21 cellular contexts compared by ENCODE assay signal in genomic region chr4:86338521-86338920, GRCh38. TPM values are rescaled to one million over a fixed set of nuclear protein-coding genes. Genes with fewer than 3 reads are reported as not detected.
DNase-seq lines count a peak whose midpoint lies in the region; ATAC-seq, FAIRE-seq and TF ChIP-seq lines count a peak whose summit lies in the region.
"Had no signal": no experiment of that assay in that cellular context is flagged by ENCODE, and none has a peak within 500 bp of the region (broad histone marks: within the 10 kb centered on the region; RNA-seq: fewer than 3 reads in every experiment).

No MANE protein-coding gene starts in this region.

- H3K9me3 Mint-ChIP-seq in stimulated activated effector memory CD8-positive, alpha-beta T cell treated with anti-CD3 and anti-CD28 coated beads, Interleukin-12 subunit alpha, Interleukin-12 subunit beta, amount 100 ng/mL, for 72 hours, result peaks cover 4% of the 10 kb centered on the region
- H3K9me3 Mint-ChIP-seq in activated CD4-positive, alpha-beta T cell treated with anti-CD3 and anti-CD28 coated beads, Interleukin-2, amount 10 ng/mL, durations not matched to agents 7 days and 5 days, result no peaks in the 10 kb centered on the region
- H3K9me3 Mint-ChIP-seq in activated naive CD4-positive, alpha-beta T cell treated with anti-CD3 and anti-CD28 coated beads, Interleukin-2, amount 10 ng/mL, durations not matched to agents 7 days and 5 days, result no peaks in the 10 kb centered on the region
- H3K9me3 Mint-ChIP-seq: activated naive CD8-positive, alpha-beta T cell treated with anti-CD3 and anti-CD28 coated beads, Interleukin-2, amount 50 U/mL, for 24 hours; activated T-helper 1 cell treated with anti-CD3 and anti-CD28 coated beads, Interleukin-12 subunit alpha, Interleukin-12 subunit beta, Interleukin-2, Interleukin-4 antibody, amounts not matched to agents 30 ng/mL and 10 ng/mL and 1 ng/mL, durations not matched to agents 14 hours and 24 hours and 36 hours had no signal

- H3K4me3 Mint-ChIP-seq in stimulated activated effector memory CD8-positive, alpha-beta T cell treated with anti-CD3 and anti-CD28 coated beads, Interleukin-12 subunit alpha, Interleukin-12 subunit beta, amount 100 ng/mL, for 72 hours, result no peak overlapping the region
- H3K4me3 Mint-ChIP-seq in activated CD4-positive, alpha-beta T cell treated with anti-CD3 and anti-CD28 coated beads, Interleukin-2, amount 10 ng/mL, durations not matched to agents 7 days and 5 days, result no peak overlapping the region
- H3K4me3 Mint-ChIP-seq in activated naive CD4-positive, alpha-beta T cell treated with anti-CD3 and anti-CD28 coated beads, Interleukin-2, amount 10 ng/mL, durations not matched to agents 7 days and 5 days, result no peak overlapping the region
- H3K4me3 Mint-ChIP-seq: activated naive CD8-positive, alpha-beta T cell treated with anti-CD3 and anti-CD28 coated beads, Interleukin-2, amount 50 U/mL, for 24 hours; activated T-helper 1 cell treated with anti-CD3 and anti-CD28 coated beads, Interleukin-12 subunit alpha, Interleukin-12 subunit beta, Interleukin-2, Interleukin-4 antibody, amounts not matched to agents 30 ng/mL and 10 ng/mL and 1 ng/mL, durations not matched to agents 14 hours and 24 hours and 36 hours; neural crest cell had no signal

- POLR2A ChIA-PET in PC-9 (lab: Charles Lee; ENCODE audit: unreplicated experiment) (interaction anchor here (0.9 kb wide), 1 partner anchor 40 kb away, joined by 4 read pairs; no protein-coding TSS in a partner anchor), endothelial cell of umbilical vein (lab: Charles Lee) (no interaction called here)
- POLR2A ChIA-PET in activated CD4-positive, alpha-beta T cell treated with anti-CD3 and anti-CD28 coated beads, Interleukin-2, amount 10 ng/mL, durations not matched to agents 7 days and 5 days (lab: Charles Lee), result no interaction called here

- H3K4me1 ChIP-seq in PC-9 (replicated peaks; ENCODE audit: insufficient read depth) (peaks cover 12% of the 10 kb centered on the region), endothelial cell of umbilical vein (ENCODE audit: control insufficient read depth, extremely low read depth, insufficient read depth, low read length) (peaks cover 13% of the 10 kb centered on the region)

- H3K36me3 Mint-ChIP-seq in stimulated activated effector memory CD8-positive, alpha-beta T cell treated with anti-CD3 and anti-CD28 coated beads, Interleukin-12 subunit alpha, Interleukin-12 subunit beta, amount 100 ng/mL, for 72 hours, result no peaks in the 10 kb centered on the region
- H3K36me3 Mint-ChIP-seq in activated CD4-positive, alpha-beta T cell treated with anti-CD3 and anti-CD28 coated beads, Interleukin-2, amount 10 ng/mL, durations not matched to agents 7 days and 5 days (ENCODE audit: low read depth), result no peaks in the 10 kb centered on the region
- no peaks in the 10 kb centered on the region for H3K36me3 Mint-ChIP-seq in activated naive CD4-positive, alpha-beta T cell treated with anti-CD3 and anti-CD28 coated beads, Interleukin-2, amount 10 ng/mL, durations not matched to agents 7 days and 5 days
- H3K36me3 Mint-ChIP-seq: CD8-positive, alpha-beta memory T cell had no signal

- H3K27ac ChIP-seq in PC-9, result peak overlapping the region; percentile 66
- H3K27ac ChIP-seq in endothelial cell of umbilical vein (ENCODE audit: insufficient read depth, low read depth, low read length), result no peak overlapping the region
- H3K27ac ChIP-seq: thoracic aorta had no signal

- peak; percentile 7 for ATAC-seq in omental fat pad (ENCODE audit: low FRiP score)
- ATAC-seq in stimulated activated effector memory CD8-positive, alpha-beta T cell treated with anti-CD3 and anti-CD28 coated beads, Interleukin-12 subunit alpha, Interleukin-12 subunit beta, amount 100 ng/mL, for 72 hours, result no peak
- ATAC-seq: activated naive CD8-positive, alpha-beta T cell treated with anti-CD3 and anti-CD28 coated beads, Interleukin-2, amount 50 U/mL, for 24 hours had no signal

- H3K9ac ChIP-seq in endothelial cell of umbilical vein (replicated peaks; ENCODE audit: extremely low read depth, insufficient read depth, low read length), result no peak overlapping the region

- TF ChIP-seq CTCF in PC-9 (conservative IDR thresholded peaks at IDR 0.05) (no peak), endothelial cell of umbilical vein (IDR thresholded peaks at IDR 0.05; ENCODE audit: extremely low read depth in 1 of 2, insufficient read depth in 1 of 2, low read depth in 1 of 2, low read length in 2 of 2) (no peak), omental fat pad (IDR thresholded peaks at IDR 0.05) (no peak)

- H3K4me3 ChIP-seq in PC-9 (no peak overlapping the region), endothelial cell of umbilical vein (replicated peaks in 1 of 3; ENCODE audit: insufficient read depth in 1 of 3, low read depth in 1 of 3, low read length in 3 of 3) (no peak overlapping the region)
- H3K4me3 ChIP-seq: esophagus squamous epithelium, thoracic aorta had no signal

- no peak overlapping the region for H2AFZ ChIP-seq in PC-9
- no peak overlapping the region for H2AFZ ChIP-seq in endothelial cell of umbilical vein (ENCODE audit: low read depth, low read length)

- no peak overlapping the region for H3K27ac Mint-ChIP-seq in stimulated activated effector memory CD8-positive, alpha-beta T cell treated with anti-CD3 and anti-CD28 coated beads, Interleukin-12 subunit alpha, Interleukin-12 subunit beta, amount 100 ng/mL, for 72 hours
- H3K27ac Mint-ChIP-seq in activated CD4-positive, alpha-beta T cell treated with anti-CD3 and anti-CD28 coated beads, Interleukin-2, amount 10 ng/mL, durations not matched to agents 7 days and 5 days, result no peak overlapping the region
- no peak overlapping the region for H3K27ac Mint-ChIP-seq in activated naive CD4-positive, alpha-beta T cell treated with anti-CD3 and anti-CD28 coated beads, Interleukin-2, amount 10 ng/mL, durations not matched to agents 7 days and 5 days
- H3K27ac Mint-ChIP-seq: activated naive CD8-positive, alpha-beta T cell treated with anti-CD3 and anti-CD28 coated beads, Interleukin-2, amount 50 U/mL, for 24 hours; activated T-helper 1 cell treated with anti-CD3 and anti-CD28 coated beads, Interleukin-12 subunit alpha, Interleukin-12 subunit beta, Interleukin-2, Interleukin-4 antibody, amounts not matched to agents 30 ng/mL and 10 ng/mL and 1 ng/mL, durations not matched to agents 14 hours and 24 hours and 36 hours; CD8-positive, alpha-beta memory T cell had no signal

- no peaks in the 10 kb centered on the region for H3F3A ChIP-seq in PC-9 (ENCODE audit: insufficient read depth, low read depth)

- H3K27me3 ChIP-seq in PC-9 (ENCODE audit: insufficient read depth, low read depth), result no peaks in the 10 kb centered on the region
- H3K27me3 ChIP-seq in endothelial cell of umbilical vein (ENCODE audit: control insufficient read depth in 2 of 2, insufficient read depth in 2 of 2, low read length in 2 of 2), result no peaks in the 10 kb centered on the region
- H3K27me3 ChIP-seq: esophagus squamous epithelium had no signal

- peak; percentile 69 for FAIRE-seq in endothelial cell of umbilical vein (lab: Jason Lieb, UNC)
- FAIRE-seq: kidney had no signal

- H3K4me2 ChIP-seq in PC-9 (peak overlapping the region; percentile 33), endothelial cell of umbilical vein (ENCODE audit: insufficient read depth, low read length) (no peak overlapping the region)

- intact Hi-C loops in PC-9 (cut with micrococcal nuclease; ENCODE audit: unreplicated experiment) (no loop called here), endothelial cell of umbilical vein (cut with micrococcal nuclease) (no loop called here)

- H3K4me1 Mint-ChIP-seq in stimulated activated effector memory CD8-positive, alpha-beta T cell treated with anti-CD3 and anti-CD28 coated beads, Interleukin-12 subunit alpha, Interleukin-12 subunit beta, amount 100 ng/mL, for 72 hours, result no peaks in the 10 kb centered on the region
- H3K4me1 Mint-ChIP-seq in activated CD4-positive, alpha-beta T cell treated with anti-CD3 and anti-CD28 coated beads, Interleukin-2, amount 10 ng/mL, durations not matched to agents 7 days and 5 days, result no peaks in the 10 kb centered on the region
- no peaks in the 10 kb centered on the region for H3K4me1 Mint-ChIP-seq in activated naive CD4-positive, alpha-beta T cell treated with anti-CD3 and anti-CD28 coated beads, Interleukin-2, amount 10 ng/mL, durations not matched to agents 7 days and 5 days
- H3K4me1 Mint-ChIP-seq: activated naive CD8-positive, alpha-beta T cell treated with anti-CD3 and anti-CD28 coated beads, Interleukin-2, amount 50 U/mL, for 24 hours; CD8-positive, alpha-beta memory T cell had no signal

- H3K36me3 ChIP-seq in PC-9 (ENCODE audit: low read depth) (no peaks in the 10 kb centered on the region), endothelial cell of umbilical vein (ENCODE audit: control insufficient read depth in 2 of 2, extremely low read depth in 1 of 2, insufficient read depth in 2 of 2, low read length in 2 of 2) (no peaks in the 10 kb centered on the region)
- H3K36me3 ChIP-seq: esophagus squamous epithelium, thoracic aorta had no signal

- BruUV-seq in PC-9 (replicated peaks; lab: Mats Ljungman, UMichigan) (no TSS peak), endothelial cell of umbilical vein (replicated peaks; lab: Mats Ljungman, UMichigan) (no TSS peak)

- DNase-seq in EH (ENCODE audit: low read depth), result peak; percentile 59
- DNase-seq in PC-9, result no peak
- DNase-seq in endothelial cell of umbilical vein (ENCODE audit: low read depth, low spot score), result no peak
- DNase-seq in omental fat pad (ENCODE audit: low spot score), result no peak
- no peak for DNase-seq in stimulated activated effector memory CD8-positive, alpha-beta T cell treated with anti-CD3 and anti-CD28 coated beads, Interleukin-12 subunit alpha, Interleukin-12 subunit beta, amount 100 ng/mL, for 72 hours (ENCODE audit: low spot score in 2 of 2)
- no peak for DNase-seq in GDM1 (lab: John Stamatoyannopoulos, UW)
- no peak for DNase-seq in activated CD4-positive, alpha-beta T cell treated with anti-CD3 and anti-CD28 coated beads, Interleukin-2, amount 10 ng/mL, durations not matched to agents 7 days and 5 days
- DNase-seq in activated naive CD4-positive, alpha-beta T cell treated with anti-CD3 and anti-CD28 coated beads, Interleukin-2, amount 10 ng/mL, durations not matched to agents 7 days and 5 days, result no peak
- DNase-seq: activated CD4-positive, alpha-beta T cell treated with anti-CD3 and anti-CD28 coated beads for 1 hour; activated naive CD8-positive, alpha-beta T cell treated with anti-CD3 and anti-CD28 coated beads, Interleukin-2, amount 50 U/mL, for 24 hours; CD8-positive, alpha-beta memory T cell; central memory CD4-positive, alpha-beta T cell; DMS79; esophagus squamous epithelium; kidney; NCI-H187; NCI-H345; NK-92 treated with Interleukin-12 subunit alpha and Interleukin-12 subunit beta, amount 100 ng/mL, for 24 hours had no signal

- no peaks in the 10 kb centered on the region for H3K27me3 Mint-ChIP-seq in activated CD4-positive, alpha-beta T cell treated with anti-CD3 and anti-CD28 coated beads, Interleukin-2, amount 10 ng/mL, durations not matched to agents 7 days and 5 days
- H3K27me3 Mint-ChIP-seq in activated naive CD4-positive, alpha-beta T cell treated with anti-CD3 and anti-CD28 coated beads, Interleukin-2, amount 10 ng/mL, durations not matched to agents 7 days and 5 days, result no peaks in the 10 kb centered on the region
- H3K27me3 Mint-ChIP-seq: activated naive CD8-positive, alpha-beta T cell treated with anti-CD3 and anti-CD28 coated beads, Interleukin-2, amount 50 U/mL, for 24 hours had no signal

- no peak for TF ChIP-seq POLR2A in endothelial cell of umbilical vein (IDR thresholded peaks at IDR 0.05; ENCODE audit: low read depth, low read length)

- dilution Hi-C loops in endothelial cell of umbilical vein (cut with MboI; ENCODE audit: extremely low pct_ligation_motif_present, low sequenced_read_pairs), result no loop called here

- H3K9me1 ChIP-seq in endothelial cell of umbilical vein (replicated peaks; ENCODE audit: control insufficient read depth, extremely low read depth, insufficient read depth, low read length), result no peaks in the 10 kb centered on the region

- H3K79me2 ChIP-seq in PC-9 (ENCODE audit: low read depth), result no peaks in the 10 kb centered on the region
- no peaks in the 10 kb centered on the region for H3K79me2 ChIP-seq in endothelial cell of umbilical vein (ENCODE audit: control insufficient read depth, insufficient read depth, low read length)

- H3K9me2 ChIP-seq in PC-9 (ENCODE audit: insufficient read depth), result no peaks in the 10 kb centered on the region

- H4K20me1 ChIP-seq in PC-9 (ENCODE audit: insufficient read depth), result no peaks in the 10 kb centered on the region
- H4K20me1 ChIP-seq in endothelial cell of umbilical vein (replicated peaks; ENCODE audit: control insufficient read depth, extremely low read depth, insufficient read depth, low read length), result no peaks in the 10 kb centered on the region

- CTCF ChIA-PET in PC-9 (lab: Charles Lee) (no interaction called here), endothelial cell of umbilical vein (lab: Charles Lee) (no interaction called here)
- CTCF ChIA-PET in activated CD4-positive, alpha-beta T cell treated with anti-CD3 and anti-CD28 coated beads, Interleukin-2, amount 10 ng/mL, durations not matched to agents 7 days and 5 days (lab: Charles Lee), result interaction anchor here (1.0 kb wide), 1 partner anchor 12 kb away, joined by 5 read pairs; no protein-coding TSS in a partner anchor
- CTCF ChIA-PET in activated naive CD4-positive, alpha-beta T cell treated with anti-CD3 and anti-CD28 coated beads, Interleukin-2, amount 10 ng/mL, durations not matched to agents 7 days and 5 days (lab: Charles Lee), result no interaction called here

- H3K9me3 ChIP-seq in PC-9 (ENCODE audit: insufficient read depth, low read depth) (no peaks in the 10 kb centered on the region), endothelial cell of umbilical vein (replicated peaks; ENCODE audit: control insufficient read depth, insufficient read depth, low read length) (no peaks in the 10 kb centered on the region)
- H3K9me3 ChIP-seq: esophagus squamous epithelium, thoracic aorta had no signal

RNA-seq across cellular contexts. Expression of gene MAPK10, which starts 21.3 kb away (rescaled TPM):
- total RNA-seq in PC-9 (2021) (3.1 and 4.2 TPM in 2 replicates), endothelial cell of umbilical vein (0.37 TPM in 1 of 2 replicates, not detected in the other), omental fat pad (10 to 100 TPM; 38.5 to 51.3 (median 41.4) TPM)
- 0.06 and 0.17 TPM in 2 replicates for polyA plus RNA-seq in endothelial cell of umbilical vein
- 0.06 TPM in 2 replicates for polyA plus RNA-seq in endothelial cell of umbilical vein (2011; cell fraction: cytosol; rRNA removed)
- polyA plus RNA-seq in endothelial cell of umbilical vein (2011; cell fraction: nucleus; rRNA removed), result 0.25 and 0.56 TPM in 2 replicates
- polyA plus RNA-seq in endothelial cell of umbilical vein (2012), result 0.38 and 0.72 TPM in 2 replicates
- 0.15 TPM in 1 of 2 replicates, not detected in the other for polyA minus RNA-seq in endothelial cell of umbilical vein
- polyA minus RNA-seq in endothelial cell of umbilical vein (2011; cell fraction: cytosol; rRNA and poly(A)+ RNA removed), result 1.1 TPM
- polyA minus RNA-seq in endothelial cell of umbilical vein (2011; cell fraction: nucleus; rRNA and poly(A)+ RNA removed), result 1.3 and 1.8 TPM in 2 replicates
- not detected for total RNA-seq in activated CD4-positive, alpha-beta T cell treated with anti-CD3 and anti-CD28 coated beads, Interleukin-2, amount 10 ng/mL, durations not matched to agents 7 days and 5 days
- total RNA-seq: activated T-helper 1 cell treated with anti-CD3 and anti-CD28 coated beads, Interleukin-12 subunit alpha, Interleukin-12 subunit beta, Interleukin-2, Interleukin-4 antibody, amounts not matched to agents 30 ng/mL and 10 ng/mL and 1 ng/mL, durations not matched to agents 14 hours and 24 hours and 36 hours; CD8-positive, alpha-beta memory T cell had no signal
- polyA plus RNA-seq: CD8-positive, alpha-beta memory T cell had no signal
